20 cellular contexts compared by ENCODE assay signal in the genomic region with DNA sequence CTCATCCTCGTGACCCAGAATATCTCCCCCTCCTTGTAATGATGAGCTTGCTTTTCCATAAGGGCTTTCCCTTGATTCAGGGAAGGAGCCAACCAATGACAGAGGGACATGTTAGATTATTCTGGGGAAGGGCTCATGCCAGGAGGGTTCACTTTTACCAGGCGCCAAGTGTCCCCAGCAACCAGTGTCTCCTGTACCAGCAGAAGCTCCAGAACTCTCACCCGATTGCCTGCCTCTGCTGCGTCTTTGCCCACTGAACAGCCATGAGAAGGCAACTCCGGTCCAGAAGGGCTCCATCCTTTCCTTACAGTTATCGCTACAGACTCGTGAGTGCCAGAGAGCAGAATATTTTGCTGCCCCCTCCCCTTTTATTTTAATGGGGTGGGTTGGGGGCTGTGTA. TPM values are rescaled to one million over a fixed set of nuclear protein-coding genes. Genes with fewer than 3 reads are reported as not detected.
DNase-seq lines count a peak whose midpoint lies in the region; ATAC-seq and TF ChIP-seq lines count a peak whose summit lies in the region.
"Had no signal": no experiment of that assay in that cellular context is flagged by ENCODE, and none has a peak within 500 bp of the region (broad histone marks: within the 10 kb centered on the region; RNA-seq: fewer than 3 reads in every experiment).

A gene (plus strand): TSS at position 184 of the 400 bp plus-strand sequence. CDS start 80 bp downstream, at position 264.

- no peak within 1 kb of the TSS for H3K4me3 ChIP-seq in cardiac muscle cell
- H3K4me3 ChIP-seq in OCI-LY3 (ENCODE audit: low read length), result no peak within 1 kb of the TSS
- peak within 1 kb of the TSS; percentile 31 to 55 (median 44) for H3K4me3 ChIP-seq in gastrocnemius medialis
- H3K4me3 ChIP-seq: A549, BLaER1, GM12878 had no signal

- H3K27me3 ChIP-seq in cardiac muscle cell (no peaks in the 10 kb centered on the region), OCI-LY3 (ENCODE audit: low read depth, low read length) (no peaks in the 10 kb centered on the region), gastrocnemius medialis (no peaks in the 10 kb centered on the region)
- H3K27me3 ChIP-seq: BLaER1 had no signal

- peak; percentile 39 to 64 for TF ChIP-seq POLR2A in gastrocnemius medialis (IDR thresholded peaks at IDR 0.05)

- H3K4me2 ChIP-seq in OCI-LY3 (ENCODE audit: low read length), result peak within 1 kb of the TSS; percentile 5; the same call in 1 of the 2 replicates
- H3K4me2 ChIP-seq: A549, BLaER1 had no signal

- no peak within 1 kb of the TSS for H3K27ac Mint-ChIP-seq in activated CD8-positive, alpha-beta T cell treated with anti-CD3 and anti-CD28 coated beads, Interleukin-2, amount 10 ng/mL, durations not matched to agents 7 days and 5 days
- H3K27ac Mint-ChIP-seq: CD8-positive, alpha-beta T cell; H9 had no signal

- H3K9ac ChIP-seq in OCI-LY3 (ENCODE audit: low read length), result no peak within 1 kb of the TSS
- H3K9ac ChIP-seq: BLaER1 had no signal

- H3K27me3 Mint-ChIP-seq in activated CD8-positive, alpha-beta T cell treated with anti-CD3 and anti-CD28 coated beads, Interleukin-2, amount 10 ng/mL, durations not matched to agents 7 days and 5 days (ENCODE audit: low read depth), result no peaks in the 10 kb centered on the region

- no peaks in the 10 kb centered on the region for H3K4me1 Mint-ChIP-seq in activated CD8-positive, alpha-beta T cell treated with anti-CD3 and anti-CD28 coated beads, Interleukin-2, amount 10 ng/mL, durations not matched to agents 7 days and 5 days (ENCODE audit: low read depth)

- H2AFZ ChIP-seq in OCI-LY3 (ENCODE audit: low read depth, low read length), result no peak within 1 kb of the TSS

- intact Hi-C loops in Right ventricle myocardium superior (cut with DNase I) (loop anchor here (10.0 kb wide), 1 partner anchor 113 kb away; no protein-coding TSS in a partner anchor), gastrocnemius medialis (cut with DNase I; ENCODE audit: low total_unique reads) (no loop called here)

- no peak for TF ChIP-seq CTCF in cardiac muscle cell (IDR thresholded peaks at IDR 0.05; ENCODE audit: low read depth, low read length)
- no peak for TF ChIP-seq CTCF in OCI-LY3 (IDR thresholded peaks at IDR 0.05; ENCODE audit: low read depth, low read length)
- TF ChIP-seq CTCF in gastrocnemius medialis (IDR thresholded peaks at IDR 0.05 in 4 of 5, conservative IDR thresholded peaks at IDR 0.05 in 1 of 5), result no peak

- DNase-seq in cardiac muscle cell (ENCODE audit: low read depth in 1 of 2, low spot score in 1 of 2), result no peak
- no peak for DNase-seq in Right ventricle myocardium superior
- DNase-seq in myocyte (ENCODE audit: low read depth), result no peak
- DNase-seq in gastrocnemius medialis, result peak in 1 of 2 donors; percentile 43
- no peak for DNase-seq in NCI-H146 treated with DMSO at 0.1 percent for 48 hours (lab: John Stamatoyannopoulos, UW; ENCODE audit: unreplicated experiment)
- DNase-seq in activated CD8-positive, alpha-beta T cell treated with anti-CD3 and anti-CD28 coated beads, Interleukin-2, amount 10 ng/mL, durations not matched to agents 7 days and 5 days, result no peak
- DNase-seq in globus pallidus (ENCODE audit: low spot score), result no peak
- DNase-seq: Calu3; CD8-positive, alpha-beta T cell; DND-41; EL; H9 had no signal

- H3K36me3 ChIP-seq in cardiac muscle cell, result no peaks in the 10 kb centered on the region
- no peaks in the 10 kb centered on the region for H3K36me3 ChIP-seq in OCI-LY3 (replicated peaks; ENCODE audit: low read depth, low read length)
- H3K36me3 ChIP-seq in gastrocnemius medialis, result no peaks in the 10 kb centered on the region
- H3K36me3 ChIP-seq: BLaER1 had no signal

- no peaks in the 10 kb centered on the region for H3K36me3 Mint-ChIP-seq in activated CD8-positive, alpha-beta T cell treated with anti-CD3 and anti-CD28 coated beads, Interleukin-2, amount 10 ng/mL, durations not matched to agents 7 days and 5 days (ENCODE audit: low read depth)
- H3K36me3 Mint-ChIP-seq: CD8-positive, alpha-beta T cell had no signal

- H3K9me3 ChIP-seq in cardiac muscle cell (ENCODE audit: low read depth), result no peaks in the 10 kb centered on the region
- H3K9me3 ChIP-seq in OCI-LY3 (ENCODE audit: insufficient read depth, low read length), result no peaks in the 10 kb centered on the region
- no peaks in the 10 kb centered on the region for H3K9me3 ChIP-seq in gastrocnemius medialis
- H3K9me3 ChIP-seq: A549, BLaER1 had no signal

- POLR2A ChIA-PET in activated CD8-positive, alpha-beta T cell treated with anti-CD3 and anti-CD28 coated beads, Interleukin-2, amount 10 ng/mL, durations not matched to agents 7 days and 5 days (lab: Charles Lee), result no interaction called here

- no peaks in the 10 kb centered on the region for H3K9me3 Mint-ChIP-seq in activated CD8-positive, alpha-beta T cell treated with anti-CD3 and anti-CD28 coated beads, Interleukin-2, amount 10 ng/mL, durations not matched to agents 7 days and 5 days (ENCODE audit: insufficient read depth)
- H3K9me3 Mint-ChIP-seq: CD8-positive, alpha-beta T cell had no signal

- H4K20me1 ChIP-seq in OCI-LY3 (ENCODE audit: insufficient read depth, low read length), result no peaks in the 10 kb centered on the region
- H4K20me1 ChIP-seq: BLaER1 had no signal

- H3K27ac ChIP-seq in cardiac muscle cell (peak within 1 kb of the TSS; percentile 15), OCI-LY3 (ENCODE audit: low read length) (no peak within 1 kb of the TSS), gastrocnemius medialis (peak within 1 kb of the TSS; percentile 81 to 90 (median 88))
- H3K27ac ChIP-seq: 22Rv1, A549, BLaER1 had no signal

- no peaks in the 10 kb centered on the region for H3K79me2 ChIP-seq in OCI-LY3 (ENCODE audit: low read length)

- CTCF ChIA-PET in activated CD8-positive, alpha-beta T cell treated with anti-CD3 and anti-CD28 coated beads, Interleukin-2, amount 10 ng/mL, durations not matched to agents 7 days and 5 days (lab: Charles Lee), result no interaction called here

- no peak within 1 kb of the TSS for H3K4me3 Mint-ChIP-seq in activated CD8-positive, alpha-beta T cell treated with anti-CD3 and anti-CD28 coated beads, Interleukin-2, amount 10 ng/mL, durations not matched to agents 7 days and 5 days
- H3K4me3 Mint-ChIP-seq: CD8-positive, alpha-beta T cell; H9 had no signal

- peaks cover 30% of the 10 kb centered on the region for H3K4me1 ChIP-seq in cardiac muscle cell (ENCODE audit: low read depth)
- H3K4me1 ChIP-seq in OCI-LY3 (ENCODE audit: low read length), result peaks cover 7% of the 10 kb centered on the region
- peaks cover 19 to 20% of the 10 kb centered on the region in 2 donors for H3K4me1 ChIP-seq in gastrocnemius medialis
- H3K4me1 ChIP-seq: A549 had no signal

- ATAC-seq in Right ventricle myocardium superior (ENCODE audit: poor library complexity) (no peak), gastrocnemius medialis (peak in 1 of 2 donors; percentile 27)
- ATAC-seq in activated CD8-positive, alpha-beta T cell treated with anti-CD3 and anti-CD28 coated beads, Interleukin-2, amount 10 ng/mL, durations not matched to agents 7 days and 5 days, result no peak
- ATAC-seq: A549; CD8-positive, alpha-beta T cell; GM12878 had no signal

- in situ Hi-C loops in gastrocnemius medialis (cut with MboI; ENCODE audit: low sequenced_read_pairs in 4 of 4), result loop anchor here in 2 of 4 donors (10.0 to 25.0 kb wide), 2 partner anchors 93 to 100 kb away; a partner anchor contains a TSS

RNA-seq across cellular contexts. Expression of the gene that starts here (rescaled TPM):
- total RNA-seq in cardiac muscle cell, result 0.11 and 0.45 TPM in 2 replicates
- 0.34 TPM in 1 of 2 replicates, not detected in the other for polyA plus RNA-seq in cardiac muscle cell
- total RNA-seq in Right ventricle myocardium superior, result not detected
- total RNA-seq in myocyte, result 2.5 and 58.0 TPM in 2 replicates
- 6.0 TPM for polyA plus RNA-seq in myocyte (2012)
- total RNA-seq in gastrocnemius medialis, result 10 to 100 TPM in 1 of 4 donors, 1 to 10 TPM in 3; 2.3 to 20.4 (median 4.7) TPM
- not detected for total RNA-seq in activated CD8-positive, alpha-beta T cell treated with anti-CD3 and anti-CD28 coated beads, Interleukin-2, amount 10 ng/mL, durations not matched to agents 7 days and 5 days
- total RNA-seq: Calu3; CD8-positive, alpha-beta T cell; G401; GM12878; H1; H9; HT-29 had no signal
- polyA plus RNA-seq: A549, GM12878, H1 had no signal

Comparison
In these comparisons a context has a peak if more than half of its experiments do, and no peak if none do; other contexts are left out.
1. H3K4me3 ChIP-seq: peak in gastrocnemius medialis (4 of 4); none in cardiac muscle cell (single experiment) and OCI-LY3 (single experiment).